Comparison of ENCODE assay signal across 1 cellular context in the genomic region with DNA sequence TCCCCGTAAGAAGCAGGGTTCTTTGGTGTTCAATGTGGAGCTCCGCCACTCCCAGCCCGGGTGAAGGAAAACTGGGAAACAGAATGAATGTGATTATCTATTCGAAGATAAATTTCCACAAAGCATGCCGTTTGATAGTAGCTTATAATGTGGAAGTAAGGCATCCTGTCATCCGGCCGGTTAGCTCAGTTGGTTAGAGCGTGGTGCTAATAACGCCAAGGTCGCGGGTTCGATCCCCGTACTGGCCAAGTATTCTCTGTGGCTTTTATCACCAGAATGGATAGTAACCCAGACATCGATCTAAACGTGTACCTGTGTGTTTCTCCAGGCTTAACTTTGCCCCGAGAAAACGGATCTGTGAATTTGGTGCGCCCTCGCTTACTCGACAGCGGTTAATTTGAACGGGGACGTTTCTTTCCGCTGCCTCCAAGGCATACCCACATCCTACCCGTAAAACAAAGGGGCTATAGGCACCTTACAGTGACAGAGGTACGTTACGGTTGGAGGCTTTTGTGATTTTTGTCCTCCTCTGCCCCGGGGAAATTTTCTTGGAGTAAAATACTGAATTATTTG.
A peak's percentile ranks its signal among the peaks of the same experiment; 100 is the strongest.
TF ChIP-seq lines count a peak whose summit lies in the region.

No MANE protein-coding gene starts in this region.

TF ChIP-seq in K562, 482 proteins besides CTCF, POLR2A, EP300 and RAD21 (continued from another document and continues in another):
- TF ChIP-seq, protein P1, sequence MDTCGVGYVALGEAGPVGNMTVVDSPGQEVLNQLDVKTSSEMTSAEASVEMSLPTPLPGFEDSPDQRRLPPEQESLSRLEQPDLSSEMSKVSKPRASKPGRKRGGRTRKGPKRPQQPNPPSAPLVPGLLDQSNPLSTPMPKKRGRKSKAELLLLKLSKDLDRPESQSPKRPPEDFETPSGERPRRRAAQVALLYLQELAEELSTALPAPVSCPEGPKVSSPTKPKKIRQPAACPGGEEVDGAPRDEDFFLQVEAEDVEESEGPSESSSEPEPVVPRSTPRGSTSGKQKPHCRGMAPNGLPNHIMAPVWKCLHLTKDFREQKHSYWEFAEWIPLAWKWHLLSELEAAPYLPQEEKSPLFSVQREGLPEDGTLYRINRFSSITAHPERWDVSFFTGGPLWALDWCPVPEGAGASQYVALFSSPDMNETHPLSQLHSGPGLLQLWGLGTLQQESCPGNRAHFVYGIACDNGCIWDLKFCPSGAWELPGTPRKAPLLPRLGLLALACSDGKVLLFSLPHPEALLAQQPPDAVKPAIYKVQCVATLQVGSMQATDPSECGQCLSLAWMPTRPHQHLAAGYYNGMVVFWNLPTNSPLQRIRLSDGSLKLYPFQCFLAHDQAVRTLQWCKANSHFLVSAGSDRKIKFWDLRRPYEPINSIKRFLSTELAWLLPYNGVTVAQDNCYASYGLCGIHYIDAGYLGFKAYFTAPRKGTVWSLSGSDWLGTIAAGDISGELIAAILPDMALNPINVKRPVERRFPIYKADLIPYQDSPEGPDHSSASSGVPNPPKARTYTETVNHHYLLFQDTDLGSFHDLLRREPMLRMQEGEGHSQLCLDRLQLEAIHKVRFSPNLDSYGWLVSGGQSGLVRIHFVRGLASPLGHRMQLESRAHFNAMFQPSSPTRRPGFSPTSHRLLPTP (IDR thresholded peaks at IDR 0.05; ENCODE audit: borderline replicate concordance, extremely low read depth, insufficient read length) = peak; percentile 98
- TF ChIP-seq CREB1 (IDR thresholded peaks at IDR 0.05) (peak; percentile 64), CREB1 (CRISPR knock-in tag; IDR thresholded peaks at IDR 0.05) (peak; percentile 67), KDM5B (IDR thresholded peaks at IDR 0.05; ENCODE audit: insufficient replicate concordance, low read depth, low read length) (peak; percentile 27), ZBTB8A (IDR thresholded peaks at IDR 0.05; ENCODE audit: partially characterized antibody) (peak; percentile 43), HNRNPUL1 (IDR thresholded peaks at IDR 0.05; ENCODE audit: low read length) (peak; percentile 86; the same call in 1 of the 2 replicates), CCAR2 (IDR thresholded peaks at IDR 0.05; ENCODE audit: low read depth, low read length) (0 out of 2 replicates have a peak, but pooled peaks have one; percentile 81), KLF13 (tag; IDR thresholded peaks at IDR 0.05; ENCODE audit: borderline replicate concordance, low read depth) (peak; percentile 57; the same call in 1 of the 2 replicates), ETV6 (IDR thresholded peaks at IDR 0.05; ENCODE audit: borderline replicate concordance in 1 of 2, low read depth in 2 of 2, low read length in 1 of 2) (peak in 1 of 2 experiments; percentile 50; a peak in 2 of 4 replicates), ETV6 (CRISPR knock-in tag; IDR thresholded peaks at IDR 0.05; ENCODE audit: borderline replicate concordance) (no peak; the same call in 1 of the 2 replicates), LEF1 (IDR thresholded peaks at IDR 0.05) (0 out of 2 replicates have a peak, but pooled peaks have one; percentile 19), ZNF311 (CRISPR knock-in tag; IDR thresholded peaks at IDR 0.05) (0 out of 2 replicates have a peak, but pooled peaks have one; percentile 10), KDM1A (IDR thresholded peaks at IDR 0.05) (peak in 1 of 2 experiments; percentile 82; a peak in 3 of 4 replicates), TOE1 (IDR thresholded peaks at IDR 0.05; ENCODE audit: borderline replicate concordance) (peak; percentile 80), TOE1 (CRISPR knock-in tag; IDR thresholded peaks at IDR 0.05; ENCODE audit: borderline replicate concordance, low read depth) (no peak), FOXM1 (IDR thresholded peaks at IDR 0.05; ENCODE audit: low read depth) (peak; percentile 64), FOXM1 (CRISPR knock-in tag; IDR thresholded peaks at IDR 0.05; ENCODE audit: low read depth) (no peak), ZNF431 (CRISPR knock-in tag; IDR thresholded peaks at IDR 0.05) (peak; percentile 80; the same call in 1 of the 2 replicates), ELF4 (CRISPR knock-in tag; IDR thresholded peaks at IDR 0.05) (peak; percentile 21; the same call in 1 of the 2 replicates), ZNF644 (tag; IDR thresholded peaks at IDR 0.05; ENCODE audit: low read depth) (peak; percentile 79; the same call in 1 of the 2 replicates), ETV5 (CRISPR knock-in tag; IDR thresholded peaks at IDR 0.05; ENCODE audit: low read depth) (0 out of 2 replicates have a peak, but pooled peaks have one; percentile 41), MXI1 (IDR thresholded peaks at IDR 0.05; ENCODE audit: low read depth, low read length) (peak; percentile 61; the same call in 1 of the 2 replicates), POLR2H (tag; IDR thresholded peaks at IDR 0.05; ENCODE audit: low read depth) (peak; percentile 99), GATAD2A (IDR thresholded peaks at IDR 0.05) (peak; percentile 97), RBM14 (IDR thresholded peaks at IDR 0.05; ENCODE audit: borderline replicate concordance, insufficient read depth, low read depth, low read length) (no peak), U2AF1 (optimal IDR thresholded peaks at IDR 0.05; ENCODE audit: low read depth, low read length) (no peak), RUNX1 (IDR thresholded peaks at IDR 0.05; ENCODE audit: low read depth) (0 out of 2 replicates have a peak, but pooled peaks have one; percentile 71), BRD9 (IDR thresholded peaks at IDR 0.05; ENCODE audit: low read depth, partially characterized antibody) (peak; percentile 99), MYC (IDR thresholded peaks at IDR 0.05; ENCODE audit: low read depth, low read length) (no peak; the same call in 1 of the 2 replicates), MYC (CRISPR knock-in tag; IDR thresholded peaks at IDR 0.05; ENCODE audit: borderline replicate concordance, low read depth) (0 out of 2 replicates have a peak, but pooled peaks have one; percentile 53)
- TF ChIP-seq, protein P2, sequence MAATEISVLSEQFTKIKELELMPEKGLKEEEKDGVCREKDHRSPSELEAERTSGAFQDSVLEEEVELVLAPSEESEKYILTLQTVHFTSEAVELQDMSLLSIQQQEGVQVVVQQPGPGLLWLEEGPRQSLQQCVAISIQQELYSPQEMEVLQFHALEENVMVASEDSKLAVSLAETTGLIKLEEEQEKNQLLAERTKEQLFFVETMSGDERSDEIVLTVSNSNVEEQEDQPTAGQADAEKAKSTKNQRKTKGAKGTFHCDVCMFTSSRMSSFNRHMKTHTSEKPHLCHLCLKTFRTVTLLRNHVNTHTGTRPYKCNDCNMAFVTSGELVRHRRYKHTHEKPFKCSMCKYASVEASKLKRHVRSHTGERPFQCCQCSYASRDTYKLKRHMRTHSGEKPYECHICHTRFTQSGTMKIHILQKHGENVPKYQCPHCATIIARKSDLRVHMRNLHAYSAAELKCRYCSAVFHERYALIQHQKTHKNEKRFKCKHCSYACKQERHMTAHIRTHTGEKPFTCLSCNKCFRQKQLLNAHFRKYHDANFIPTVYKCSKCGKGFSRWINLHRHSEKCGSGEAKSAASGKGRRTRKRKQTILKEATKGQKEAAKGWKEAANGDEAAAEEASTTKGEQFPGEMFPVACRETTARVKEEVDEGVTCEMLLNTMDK (IDR thresholded peaks at IDR 0.05; ENCODE audit: borderline replicate concordance, insufficient read depth, low read depth, low read length, poor library complexity, severe bottlenecking) = no peak
- TF ChIP-seq, protein P3, sequence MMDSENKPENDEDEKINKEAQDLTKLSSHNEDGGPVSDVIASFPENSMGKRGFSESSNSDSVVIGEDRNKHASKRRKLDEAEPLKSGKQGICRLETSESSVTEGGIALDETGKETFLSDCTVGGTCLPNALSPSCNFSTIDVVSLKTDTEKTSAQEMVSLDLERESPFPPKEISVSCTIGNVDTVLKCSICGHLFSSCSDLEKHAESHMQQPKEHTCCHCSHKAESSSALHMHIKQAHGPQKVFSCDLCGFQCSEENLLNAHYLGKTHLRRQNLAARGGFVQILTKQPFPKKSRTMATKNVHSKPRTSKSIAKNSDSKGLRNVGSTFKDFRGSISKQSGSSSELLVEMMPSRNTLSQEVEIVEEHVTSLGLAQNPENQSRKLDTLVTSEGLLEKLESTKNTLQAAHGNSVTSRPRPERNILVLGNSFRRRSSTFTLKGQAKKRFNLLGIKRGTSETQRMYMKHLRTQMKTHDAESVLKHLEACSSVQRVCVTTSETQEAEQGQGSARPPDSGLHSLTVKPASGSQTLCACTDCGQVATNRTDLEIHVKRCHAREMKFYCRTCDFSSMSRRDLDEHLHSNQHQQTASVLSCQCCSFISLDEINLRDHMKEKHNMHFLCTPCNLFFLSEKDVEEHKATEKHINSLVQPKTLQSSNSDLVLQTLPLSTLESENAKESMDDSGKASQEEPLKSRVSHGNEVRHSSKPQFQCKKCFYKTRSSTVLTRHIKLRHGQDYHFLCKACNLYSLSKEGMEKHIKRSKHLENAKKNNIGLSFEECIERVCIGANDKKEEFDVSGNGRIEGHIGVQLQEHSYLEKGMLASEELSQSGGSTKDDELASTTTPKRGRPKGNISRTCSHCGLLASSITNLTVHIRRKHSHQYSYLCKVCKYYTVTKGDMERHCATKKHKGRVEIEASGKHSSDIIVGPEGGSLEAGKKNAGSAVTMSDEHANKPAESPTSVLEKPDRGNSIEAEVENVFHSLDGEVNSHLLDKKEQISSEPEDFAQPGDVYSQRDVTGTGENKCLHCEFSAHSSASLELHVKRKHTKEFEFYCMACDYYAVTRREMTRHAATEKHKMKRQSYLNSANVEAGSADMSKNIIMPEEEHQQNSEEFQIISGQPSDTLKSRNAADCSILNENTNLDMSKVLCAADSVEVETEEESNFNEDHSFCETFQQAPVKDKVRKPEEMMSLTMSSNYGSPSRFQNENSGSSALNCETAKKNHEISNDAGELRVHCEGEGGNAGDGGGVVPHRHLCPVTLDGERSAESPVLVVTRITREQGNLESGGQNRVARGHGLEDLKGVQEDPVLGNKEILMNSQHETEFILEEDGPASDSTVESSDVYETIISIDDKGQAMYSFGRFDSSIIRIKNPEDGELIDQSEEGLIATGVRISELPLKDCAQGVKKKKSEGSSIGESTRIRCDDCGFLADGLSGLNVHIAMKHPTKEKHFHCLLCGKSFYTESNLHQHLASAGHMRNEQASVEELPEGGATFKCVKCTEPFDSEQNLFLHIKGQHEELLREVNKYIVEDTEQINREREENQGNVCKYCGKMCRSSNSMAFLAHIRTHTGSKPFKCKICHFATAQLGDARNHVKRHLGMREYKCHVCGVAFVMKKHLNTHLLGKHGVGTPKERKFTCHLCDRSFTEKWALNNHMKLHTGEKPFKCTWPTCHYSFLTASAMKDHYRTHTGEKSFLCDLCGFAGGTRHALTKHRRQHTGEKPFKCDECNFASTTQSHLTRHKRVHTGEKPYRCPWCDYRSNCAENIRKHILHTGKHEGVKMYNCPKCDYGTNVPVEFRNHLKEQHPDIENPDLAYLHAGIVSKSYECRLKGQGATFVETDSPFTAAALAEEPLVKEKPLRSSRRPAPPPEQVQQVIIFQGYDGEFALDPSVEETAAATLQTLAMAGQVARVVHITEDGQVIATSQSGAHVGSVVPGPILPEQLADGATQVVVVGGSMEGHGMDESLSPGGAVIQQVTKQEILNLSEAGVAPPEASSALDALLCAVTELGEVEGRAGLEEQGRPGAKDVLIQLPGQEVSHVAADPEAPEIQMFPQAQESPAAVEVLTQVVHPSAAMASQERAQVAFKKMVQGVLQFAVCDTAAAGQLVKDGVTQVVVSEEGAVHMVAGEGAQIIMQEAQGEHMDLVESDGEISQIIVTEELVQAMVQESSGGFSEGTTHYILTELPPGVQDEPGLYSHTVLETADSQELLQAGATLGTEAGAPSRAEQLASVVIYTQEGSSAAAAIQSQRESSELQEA (IDR thresholded peaks at IDR 0.05; ENCODE audit: low read depth) = peak; percentile 81
- TF ChIP-seq, protein P4, sequence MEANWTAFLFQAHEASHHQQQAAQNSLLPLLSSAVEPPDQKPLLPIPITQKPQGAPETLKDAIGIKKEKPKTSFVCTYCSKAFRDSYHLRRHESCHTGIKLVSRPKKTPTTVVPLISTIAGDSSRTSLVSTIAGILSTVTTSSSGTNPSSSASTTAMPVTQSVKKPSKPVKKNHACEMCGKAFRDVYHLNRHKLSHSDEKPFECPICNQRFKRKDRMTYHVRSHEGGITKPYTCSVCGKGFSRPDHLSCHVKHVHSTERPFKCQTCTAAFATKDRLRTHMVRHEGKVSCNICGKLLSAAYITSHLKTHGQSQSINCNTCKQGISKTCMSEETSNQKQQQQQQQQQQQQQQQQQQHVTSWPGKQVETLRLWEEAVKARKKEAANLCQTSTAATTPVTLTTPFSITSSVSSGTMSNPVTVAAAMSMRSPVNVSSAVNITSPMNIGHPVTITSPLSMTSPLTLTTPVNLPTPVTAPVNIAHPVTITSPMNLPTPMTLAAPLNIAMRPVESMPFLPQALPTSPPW (CRISPR knock-in tag; IDR thresholded peaks at IDR 0.05) = no peak
- TF ChIP-seq, protein P5, sequence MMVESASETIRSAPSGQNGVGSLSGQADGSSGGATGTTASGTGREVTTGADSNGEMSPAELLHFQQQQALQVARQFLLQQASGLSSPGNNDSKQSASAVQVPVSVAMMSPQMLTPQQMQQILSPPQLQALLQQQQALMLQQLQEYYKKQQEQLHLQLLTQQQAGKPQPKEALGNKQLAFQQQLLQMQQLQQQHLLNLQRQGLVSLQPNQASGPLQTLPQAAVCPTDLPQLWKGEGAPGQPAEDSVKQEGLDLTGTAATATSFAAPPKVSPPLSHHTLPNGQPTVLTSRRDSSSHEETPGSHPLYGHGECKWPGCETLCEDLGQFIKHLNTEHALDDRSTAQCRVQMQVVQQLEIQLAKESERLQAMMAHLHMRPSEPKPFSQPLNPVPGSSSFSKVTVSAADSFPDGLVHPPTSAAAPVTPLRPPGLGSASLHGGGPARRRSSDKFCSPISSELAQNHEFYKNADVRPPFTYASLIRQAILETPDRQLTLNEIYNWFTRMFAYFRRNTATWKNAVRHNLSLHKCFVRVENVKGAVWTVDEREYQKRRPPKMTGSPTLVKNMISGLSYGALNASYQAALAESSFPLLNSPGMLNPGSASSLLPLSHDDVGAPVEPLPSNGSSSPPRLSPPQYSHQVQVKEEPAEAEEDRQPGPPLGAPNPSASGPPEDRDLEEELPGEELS (CRISPR knock-in tag; IDR thresholded peaks at IDR 0.05; ENCODE audit: borderline replicate concordance) = no peak; the same call in none of the 2 replicates
- TF ChIP-seq, protein P6, sequence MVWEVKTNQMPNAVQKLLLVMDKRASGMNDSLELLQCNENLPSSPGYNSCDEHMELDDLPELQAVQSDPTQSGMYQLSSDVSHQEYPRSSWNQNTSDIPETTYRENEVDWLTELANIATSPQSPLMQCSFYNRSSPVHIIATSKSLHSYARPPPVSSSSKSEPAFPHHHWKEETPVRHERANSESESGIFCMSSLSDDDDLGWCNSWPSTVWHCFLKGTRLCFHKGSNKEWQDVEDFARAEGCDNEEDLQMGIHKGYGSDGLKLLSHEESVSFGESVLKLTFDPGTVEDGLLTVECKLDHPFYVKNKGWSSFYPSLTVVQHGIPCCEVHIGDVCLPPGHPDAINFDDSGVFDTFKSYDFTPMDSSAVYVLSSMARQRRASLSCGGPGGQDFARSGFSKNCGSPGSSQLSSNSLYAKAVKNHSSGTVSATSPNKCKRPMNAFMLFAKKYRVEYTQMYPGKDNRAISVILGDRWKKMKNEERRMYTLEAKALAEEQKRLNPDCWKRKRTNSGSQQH (CRISPR knock-in tag; IDR thresholded peaks at IDR 0.05) = peak; percentile 39; the same call in 1 of the 2 replicates
- TF ChIP-seq, protein P7, sequence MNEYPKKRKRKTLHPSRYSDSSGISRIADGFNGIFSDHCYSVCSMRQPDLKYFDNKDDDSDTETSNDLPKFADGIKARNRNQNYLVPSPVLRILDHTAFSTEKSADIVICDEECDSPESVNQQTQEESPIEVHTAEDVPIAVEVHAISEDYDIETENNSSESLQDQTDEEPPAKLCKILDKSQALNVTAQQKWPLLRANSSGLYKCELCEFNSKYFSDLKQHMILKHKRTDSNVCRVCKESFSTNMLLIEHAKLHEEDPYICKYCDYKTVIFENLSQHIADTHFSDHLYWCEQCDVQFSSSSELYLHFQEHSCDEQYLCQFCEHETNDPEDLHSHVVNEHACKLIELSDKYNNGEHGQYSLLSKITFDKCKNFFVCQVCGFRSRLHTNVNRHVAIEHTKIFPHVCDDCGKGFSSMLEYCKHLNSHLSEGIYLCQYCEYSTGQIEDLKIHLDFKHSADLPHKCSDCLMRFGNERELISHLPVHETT (CRISPR knock-in tag; conservative IDR thresholded peaks at IDR 0.05 in 1 of 2, IDR thresholded peaks at IDR 0.05 in 1 of 2) = no peak
